ENCODE assay signal across 8 cellular contexts in the genomic region with DNA sequence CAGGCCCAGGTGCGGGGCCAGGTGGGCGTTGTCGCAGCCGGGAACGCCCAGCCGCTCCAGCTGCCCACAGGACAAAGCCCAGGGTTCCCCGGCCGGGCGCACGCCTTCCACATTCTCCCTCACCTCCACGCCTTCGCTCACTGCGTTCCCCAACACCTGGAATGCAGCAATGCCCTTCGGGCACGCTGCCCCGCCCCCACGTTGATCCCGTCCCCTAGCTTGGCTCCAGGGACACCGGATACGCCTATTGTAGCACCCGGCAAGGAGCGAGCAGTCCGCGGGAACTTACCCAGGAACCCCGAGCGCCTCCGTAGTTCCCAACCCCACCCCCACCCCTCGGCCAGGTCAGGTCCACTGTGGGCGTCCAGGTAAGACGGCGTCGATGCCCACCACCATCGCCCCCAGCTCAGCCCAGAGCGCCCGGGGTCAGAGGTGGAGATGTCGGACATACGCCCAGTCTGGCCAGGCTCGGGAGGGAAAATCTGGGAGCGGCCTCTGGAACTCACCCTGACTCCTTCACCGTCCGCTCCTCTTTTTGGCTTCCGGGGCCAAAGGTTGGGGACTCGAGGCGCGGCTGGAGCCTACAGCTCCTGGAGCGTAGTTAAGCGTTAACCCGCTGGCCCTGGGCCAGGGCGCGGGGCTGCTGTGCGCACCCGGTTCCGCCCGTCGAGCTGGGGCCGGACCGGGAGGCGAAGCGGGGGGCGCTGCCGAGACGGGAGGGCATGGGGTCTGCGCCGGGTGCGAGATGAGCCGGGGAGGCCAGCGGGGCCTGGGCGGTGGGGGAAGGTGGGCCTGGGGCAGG. TPM values are rescaled to one million over a fixed set of nuclear protein-coding genes. Genes with fewer than 3 reads are reported as not detected.
A peak's percentile ranks its signal among the peaks of the same experiment; 100 is the strongest.
DNase-seq lines count a peak whose midpoint lies in the region; ATAC-seq and TF ChIP-seq lines count a peak whose summit lies in the region.

No MANE protein-coding gene starts in this region.

- peaks cover 2% of the 10 kb centered on the region for H3K4me1 Mint-ChIP-seq in activated naive CD8-positive, alpha-beta T cell (ENCODE audit: low read depth)
- peaks cover 4% of the 10 kb centered on the region for H3K4me1 Mint-ChIP-seq in activated naive CD8-positive, alpha-beta T cell treated with anti-CD3 and anti-CD28 coated beads, Interleukin-2, amount 50 U/mL, for 24 hours
- H3K4me1 Mint-ChIP-seq in activated B cell treated with CpG ODN at 0.5 μM for 24 hours = no peaks in the 10 kb centered on the region

- TF ChIP-seq POLR2A in ovary (IDR thresholded peaks at IDR 0.05) = no peak

- H3K27me3 ChIP-seq in ovary = no peaks in the 10 kb centered on the region

- POLR2A ChIA-PET in activated B cell treated with CpG ODN at 0.5 μM for 24 hours (lab: Charles Lee) = interaction anchor here (0.6 kb wide), 2 partner anchors 81 to 1630 kb away, joined by 4 to 8 read pairs; no protein-coding TSS in a partner anchor

- H3K27ac ChIP-seq in ovary = no peak overlapping the region

- no peak for ATAC-seq in activated naive CD8-positive, alpha-beta T cell treated with anti-CD3 and anti-CD28 coated beads, Interleukin-2, amount 50 U/mL, for 24 hours
- ATAC-seq in activated B cell treated with CpG ODN at 0.5 μM for 24 hours (ENCODE audit: low read depth) = peak; percentile 5

- H3K4me3 ChIP-seq in fibroblast of the aortic adventitia (ENCODE audit: low read depth, low read length) (peak overlapping the region; percentile 44), ovary (peak overlapping the region; percentile 54)

- TF ChIP-seq EP300 in ovary (IDR thresholded peaks at IDR 0.05) = no peak

- no peak for DNase-seq in activated naive CD8-positive, alpha-beta T cell treated with anti-CD3 and anti-CD28 coated beads, Interleukin-2, amount 50 U/mL, for 24 hours
- DNase-seq in activated B cell treated with CpG ODN at 0.5 μM for 24 hours (peak; percentile 29), fibroblast of the aortic adventitia (ENCODE audit: low read depth) (no peak), ovary (peak in 3 of 5 donors; percentile 57 to 67 (median 65)), SK-N-DZ (ENCODE audit: low spot score) (no peak), UCSD-AML1 (lab: John Stamatoyannopoulos, UW; ENCODE audit: unreplicated experiment) (no peak), NCI-H187 treated with DMSO at 0.1 percent for 48 hours (lab: John Stamatoyannopoulos, UW) (no peak)

- no peak overlapping the region for H3K27ac Mint-ChIP-seq in activated naive CD8-positive, alpha-beta T cell
- H3K27ac Mint-ChIP-seq in activated naive CD8-positive, alpha-beta T cell treated with anti-CD3 and anti-CD28 coated beads, Interleukin-2, amount 50 U/mL, for 24 hours = no peak overlapping the region
- H3K27ac Mint-ChIP-seq in activated B cell treated with CpG ODN at 0.5 μM for 24 hours = no peak overlapping the region

- intact Hi-C loops in activated B cell treated with CpG ODN at 0.5 μM for 24 hours (cut with micrococcal nuclease) (no loop called here), ovary (cut with DNase I) (loop anchor here in 1 of 4 donors (1.0 kb wide), 1 partner anchor 68 kb away; no protein-coding TSS in a partner anchor)

- peak overlapping the region; percentile 44 for H3K4me3 Mint-ChIP-seq in activated naive CD8-positive, alpha-beta T cell
- H3K4me3 Mint-ChIP-seq in activated naive CD8-positive, alpha-beta T cell treated with anti-CD3 and anti-CD28 coated beads, Interleukin-2, amount 50 U/mL, for 24 hours = no peak overlapping the region
- peak overlapping the region; percentile 50 for H3K4me3 Mint-ChIP-seq in activated B cell treated with CpG ODN at 0.5 μM for 24 hours

- no peaks in the 10 kb centered on the region for H3K36me3 ChIP-seq in ovary

- peaks cover 3% of the 10 kb centered on the region for H3K27me3 Mint-ChIP-seq in activated naive CD8-positive, alpha-beta T cell
- H3K27me3 Mint-ChIP-seq in activated naive CD8-positive, alpha-beta T cell treated with anti-CD3 and anti-CD28 coated beads, Interleukin-2, amount 50 U/mL, for 24 hours = peaks cover 20% of the 10 kb centered on the region
- peaks cover 30% of the 10 kb centered on the region for H3K27me3 Mint-ChIP-seq in activated B cell treated with CpG ODN at 0.5 μM for 24 hours

- no peak for TF ChIP-seq CTCF in activated B cell treated with CpG ODN at 0.5 μM for 24 hours (IDR thresholded peaks at IDR 0.05)
- TF ChIP-seq CTCF in fibroblast of the aortic adventitia (IDR thresholded peaks at IDR 0.05; ENCODE audit: insufficient read depth, low read length) = no peak
- TF ChIP-seq CTCF in ovary (IDR thresholded peaks at IDR 0.05) = no peak

- no peaks in the 10 kb centered on the region for H3K36me3 Mint-ChIP-seq in activated naive CD8-positive, alpha-beta T cell
- H3K36me3 Mint-ChIP-seq in activated naive CD8-positive, alpha-beta T cell treated with anti-CD3 and anti-CD28 coated beads, Interleukin-2, amount 50 U/mL, for 24 hours (ENCODE audit: low read depth) = no peaks in the 10 kb centered on the region
- H3K36me3 Mint-ChIP-seq in activated B cell treated with CpG ODN at 0.5 μM for 24 hours (ENCODE audit: low read depth) = no peaks in the 10 kb centered on the region

- H3K9me3 ChIP-seq in ovary = no peaks in the 10 kb centered on the region

- peaks cover 11% of the 10 kb centered on the region for H3K4me1 ChIP-seq in ovary (ENCODE audit: insufficient read depth)

- no peaks in the 10 kb centered on the region for H3K9me3 Mint-ChIP-seq in activated naive CD8-positive, alpha-beta T cell (ENCODE audit: low read depth)
- H3K9me3 Mint-ChIP-seq in activated naive CD8-positive, alpha-beta T cell treated with anti-CD3 and anti-CD28 coated beads, Interleukin-2, amount 50 U/mL, for 24 hours = no peaks in the 10 kb centered on the region
- H3K9me3 Mint-ChIP-seq in activated B cell treated with CpG ODN at 0.5 μM for 24 hours = no peaks in the 10 kb centered on the region

- CTCF ChIA-PET in activated B cell treated with CpG ODN at 0.5 μM for 24 hours (lab: Charles Lee) = no interaction called here

- 2 to 5% (median 4%) methylated on average over 42 to 68 of the region's 68 CpGs for WGBS in ovary, 3 donors

RNA-seq across cellular contexts. Expression of gene CEP170B, which starts 0.6 kb away (rescaled TPM):
- total RNA-seq in activated B cell treated with CpG ODN at 0.5 μM for 24 hours (1.6 and 1.8 TPM in 2 replicates), fibroblast of the aortic adventitia (ENCODE audit: low replicate concordance) (8.2 and 18.2 TPM in 2 replicates), ovary (10 to 100 TPM in 4 of 7 donors, 1 to 10 TPM in 3; 3.0 to 22.7 (median 11.7) TPM)
- polyA plus RNA-seq in ovary = 1 to 10 TPM; 1.9 to 5.1 TPM
- 1.6 and 2.8 TPM in 2 replicates for polyA plus RNA-seq in SK-N-DZ (2014; cell fraction: cytosol; rRNA removed)
- 7.4 and 8.4 TPM in 2 replicates for polyA plus RNA-seq in SK-N-DZ (2014; cell fraction: nucleus; rRNA removed)

Comparison
In these comparisons a context has a peak if more than half of its experiments do, and no peak if none do; other contexts are left out.
1. DNase-seq: peak in activated B cell treated with CpG ODN at 0.5 μM for 24 hours (single experiment) and ovary (3 of 5); none in activated naive CD8-positive, alpha-beta T cell treated with anti-CD3 and anti-CD28 coated beads, Interleukin-2, amount 50 U/mL, for 24 hours (single experiment), fibroblast of the aortic adventitia (single experiment), SK-N-DZ (single experiment), UCSD-AML1 (single experiment) and NCI-H187 treated with DMSO at 0.1 percent for 48 hours (single experiment).